2 cellular contexts compared by ENCODE assay signal in the genomic region with DNA sequence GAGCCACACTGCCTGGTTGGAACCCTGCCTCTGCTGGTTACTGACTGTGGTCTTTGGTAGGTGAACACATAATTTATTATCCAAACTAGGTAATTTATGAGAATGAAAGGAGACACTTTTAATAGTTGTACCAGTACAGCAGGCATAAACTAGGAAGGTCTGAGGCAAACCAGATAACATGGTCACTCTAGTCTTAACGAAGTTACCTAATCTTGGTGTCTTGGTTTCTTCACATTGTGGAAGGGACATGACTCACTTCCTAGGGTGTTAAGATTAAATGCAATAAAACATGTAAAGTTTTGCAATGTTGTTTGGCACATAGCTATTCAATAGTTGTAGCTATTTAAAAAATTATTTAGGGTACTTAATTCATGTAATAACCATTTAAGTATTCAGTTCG.
TF ChIP-seq lines count a peak whose summit lies in the region.

No MANE protein-coding gene starts in this region.

TF ChIP-seq in A549, 52 proteins besides CTCF, POLR2A, EP300 and RAD21 (continued from another document):
- no peak for TF ChIP-seq EHMT2 (IDR thresholded peaks at IDR 0.05; ENCODE audit: low read depth)
- TF ChIP-seq HDAC2 (IDR thresholded peaks at IDR 0.05), result no peak
- TF ChIP-seq, protein P1, sequence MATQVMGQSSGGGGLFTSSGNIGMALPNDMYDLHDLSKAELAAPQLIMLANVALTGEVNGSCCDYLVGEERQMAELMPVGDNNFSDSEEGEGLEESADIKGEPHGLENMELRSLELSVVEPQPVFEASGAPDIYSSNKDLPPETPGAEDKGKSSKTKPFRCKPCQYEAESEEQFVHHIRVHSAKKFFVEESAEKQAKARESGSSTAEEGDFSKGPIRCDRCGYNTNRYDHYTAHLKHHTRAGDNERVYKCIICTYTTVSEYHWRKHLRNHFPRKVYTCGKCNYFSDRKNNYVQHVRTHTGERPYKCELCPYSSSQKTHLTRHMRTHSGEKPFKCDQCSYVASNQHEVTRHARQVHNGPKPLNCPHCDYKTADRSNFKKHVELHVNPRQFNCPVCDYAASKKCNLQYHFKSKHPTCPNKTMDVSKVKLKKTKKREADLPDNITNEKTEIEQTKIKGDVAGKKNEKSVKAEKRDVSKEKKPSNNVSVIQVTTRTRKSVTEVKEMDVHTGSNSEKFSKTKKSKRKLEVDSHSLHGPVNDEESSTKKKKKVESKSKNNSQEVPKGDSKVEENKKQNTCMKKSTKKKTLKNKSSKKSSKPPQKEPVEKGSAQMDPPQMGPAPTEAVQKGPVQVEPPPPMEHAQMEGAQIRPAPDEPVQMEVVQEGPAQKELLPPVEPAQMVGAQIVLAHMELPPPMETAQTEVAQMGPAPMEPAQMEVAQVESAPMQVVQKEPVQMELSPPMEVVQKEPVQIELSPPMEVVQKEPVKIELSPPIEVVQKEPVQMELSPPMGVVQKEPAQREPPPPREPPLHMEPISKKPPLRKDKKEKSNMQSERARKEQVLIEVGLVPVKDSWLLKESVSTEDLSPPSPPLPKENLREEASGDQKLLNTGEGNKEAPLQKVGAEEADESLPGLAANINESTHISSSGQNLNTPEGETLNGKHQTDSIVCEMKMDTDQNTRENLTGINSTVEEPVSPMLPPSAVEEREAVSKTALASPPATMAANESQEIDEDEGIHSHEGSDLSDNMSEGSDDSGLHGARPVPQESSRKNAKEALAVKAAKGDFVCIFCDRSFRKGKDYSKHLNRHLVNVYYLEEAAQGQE (IDR thresholded peaks at IDR 0.05), result no peak
- TF ChIP-seq, protein P2, sequence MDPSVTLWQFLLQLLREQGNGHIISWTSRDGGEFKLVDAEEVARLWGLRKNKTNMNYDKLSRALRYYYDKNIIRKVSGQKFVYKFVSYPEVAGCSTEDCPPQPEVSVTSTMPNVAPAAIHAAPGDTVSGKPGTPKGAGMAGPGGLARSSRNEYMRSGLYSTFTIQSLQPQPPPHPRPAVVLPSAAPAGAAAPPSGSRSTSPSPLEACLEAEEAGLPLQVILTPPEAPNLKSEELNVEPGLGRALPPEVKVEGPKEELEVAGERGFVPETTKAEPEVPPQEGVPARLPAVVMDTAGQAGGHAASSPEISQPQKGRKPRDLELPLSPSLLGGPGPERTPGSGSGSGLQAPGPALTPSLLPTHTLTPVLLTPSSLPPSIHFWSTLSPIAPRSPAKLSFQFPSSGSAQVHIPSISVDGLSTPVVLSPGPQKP (IDR thresholded peaks at IDR 0.05; ENCODE audit: low read depth, low read length), result no peak

TF ChIP-seq in GM12878, 131 proteins besides CTCF, POLR2A, EP300 and RAD21 (continued from another document):
- TF ChIP-seq, protein P3, sequence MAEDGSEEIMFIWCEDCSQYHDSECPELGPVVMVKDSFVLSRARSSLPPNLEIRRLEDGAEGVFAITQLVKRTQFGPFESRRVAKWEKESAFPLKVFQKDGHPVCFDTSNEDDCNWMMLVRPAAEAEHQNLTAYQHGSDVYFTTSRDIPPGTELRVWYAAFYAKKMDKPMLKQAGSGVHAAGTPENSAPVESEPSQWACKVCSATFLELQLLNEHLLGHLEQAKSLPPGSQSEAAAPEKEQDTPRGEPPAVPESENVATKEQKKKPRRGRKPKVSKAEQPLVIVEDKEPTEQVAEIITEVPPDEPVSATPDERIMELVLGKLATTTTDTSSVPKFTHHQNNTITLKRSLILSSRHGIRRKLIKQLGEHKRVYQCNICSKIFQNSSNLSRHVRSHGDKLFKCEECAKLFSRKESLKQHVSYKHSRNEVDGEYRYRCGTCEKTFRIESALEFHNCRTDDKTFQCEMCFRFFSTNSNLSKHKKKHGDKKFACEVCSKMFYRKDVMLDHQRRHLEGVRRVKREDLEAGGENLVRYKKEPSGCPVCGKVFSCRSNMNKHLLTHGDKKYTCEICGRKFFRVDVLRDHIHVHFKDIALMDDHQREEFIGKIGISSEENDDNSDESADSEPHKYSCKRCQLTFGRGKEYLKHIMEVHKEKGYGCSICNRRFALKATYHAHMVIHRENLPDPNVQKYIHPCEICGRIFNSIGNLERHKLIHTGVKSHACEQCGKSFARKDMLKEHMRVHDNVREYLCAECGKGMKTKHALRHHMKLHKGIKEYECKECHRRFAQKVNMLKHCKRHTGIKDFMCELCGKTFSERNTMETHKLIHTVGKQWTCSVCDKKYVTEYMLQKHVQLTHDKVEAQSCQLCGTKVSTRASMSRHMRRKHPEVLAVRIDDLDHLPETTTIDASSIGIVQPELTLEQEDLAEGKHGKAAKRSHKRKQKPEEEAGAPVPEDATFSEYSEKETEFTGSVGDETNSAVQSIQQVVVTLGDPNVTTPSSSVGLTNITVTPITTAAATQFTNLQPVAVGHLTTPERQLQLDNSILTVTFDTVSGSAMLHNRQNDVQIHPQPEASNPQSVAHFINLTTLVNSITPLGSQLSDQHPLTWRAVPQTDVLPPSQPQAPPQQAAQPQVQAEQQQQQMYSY (CRISPR knock-in tag; IDR thresholded peaks at IDR 0.05), result no peak
- TF ChIP-seq STAT1 (conservative IDR thresholded peaks at IDR 0.05), result no peak
- TF ChIP-seq MXI1 (IDR thresholded peaks at IDR 0.05; ENCODE audit: low read depth, low read length), result no peak
- TF ChIP-seq ZNF24 (IDR thresholded peaks at IDR 0.05), result no peak
- no peak for TF ChIP-seq FOXM1 (IDR thresholded peaks at IDR 0.05; ENCODE audit: low read depth, low read length)
